ENCODE assay signal across 17 cellular contexts in genomic region chr10:62790019-62790555, GRCh38. TPM values are rescaled to one million over a fixed set of nuclear protein-coding genes. Genes with fewer than 3 reads are reported as not detected.
DNase-seq lines count a peak whose midpoint lies in the region; ATAC-seq and TF ChIP-seq lines count a peak whose summit lies in the region.
"Had no signal": no experiment of that assay in that cellular context is flagged by ENCODE, and none has a peak within 500 bp of the region (broad histone marks: within the 10 kb centered on the region; RNA-seq: fewer than 3 reads in every experiment).

No MANE protein-coding gene starts in this region.

- H3K27me3 ChIP-seq in GM23338 (ENCODE audit: insufficient read depth) (no peaks in the 10 kb centered on the region), foreskin keratinocyte (peaks cover 6% of the 10 kb centered on the region), neural progenitor cell (no peaks in the 10 kb centered on the region)

- H3K79me2 ChIP-seq in GM23338 (replicated peaks; ENCODE audit: insufficient read depth) (no peaks in the 10 kb centered on the region), neural progenitor cell (ENCODE audit: low read depth) (no peaks in the 10 kb centered on the region)

- H3K36me3 Mint-ChIP-seq in GM23338 (ENCODE audit: low read depth) (peaks cover 12% of the 10 kb centered on the region; the same call in 2 of the 3 replicates), neural progenitor cell (no peaks in the 10 kb centered on the region)

- H3K9me3 Mint-ChIP-seq in GM23338 (peaks cover 24% of the 10 kb centered on the region), neural progenitor cell (peaks cover 23% of the 10 kb centered on the region)

- no peak for TF ChIP-seq CTCF in GM23338 (conservative IDR thresholded peaks at IDR 0.05; ENCODE audit: low read depth in 2 of 2)
- no peak for TF ChIP-seq CTCF in foreskin keratinocyte (conservative IDR thresholded peaks at IDR 0.05)
- TF ChIP-seq CTCF in neural progenitor cell (IDR thresholded peaks at IDR 0.05) = no peak

- no peak overlapping the region for H3K9ac ChIP-seq in neural progenitor cell
- H3K9ac ChIP-seq: GM23248 had no signal

- H3K9me3 ChIP-seq in neural progenitor cell (ENCODE audit: low read depth) = no peaks in the 10 kb centered on the region

- no peak for ATAC-seq in GM23338
- ATAC-seq in foreskin keratinocyte = peak; percentile 16
- ATAC-seq in GM19324 (IDR thresholded peaks at IDR 0.05; ENCODE audit: low FRiP score, unreplicated experiment) = no peak
- ATAC-seq: A549, HCT116 had no signal

- H2AFZ ChIP-seq in GM23338 = peak overlapping the region; percentile 76; the same call in 1 of the 2 replicates
- H2AFZ ChIP-seq in neural progenitor cell (replicated peaks) = peak overlapping the region; percentile 82
- H2AFZ ChIP-seq: GM23248 had no signal

- H3K27me3 Mint-ChIP-seq in GM23338 (ENCODE audit: insufficient read depth, low read depth, poor library complexity) (peaks cover 2% of the 10 kb centered on the region), neural progenitor cell (ENCODE audit: insufficient read depth, low read depth) (peaks cover 8% of the 10 kb centered on the region)

- H4K20me1 ChIP-seq in GM23338 (replicated peaks; ENCODE audit: insufficient read depth) (no peaks in the 10 kb centered on the region), neural progenitor cell (ENCODE audit: low read depth) (no peaks in the 10 kb centered on the region)

- H3F3A ChIP-seq in GM23338 (replicated peaks; ENCODE audit: low read depth) = no peaks in the 10 kb centered on the region
- no peaks in the 10 kb centered on the region for H3F3A ChIP-seq in neural progenitor cell (ENCODE audit: low read depth)

- H3K36me3 ChIP-seq in GM23338 (ENCODE audit: insufficient read depth) (no peaks in the 10 kb centered on the region), neural progenitor cell (no peaks in the 10 kb centered on the region)

- no peak overlapping the region for H3K4me2 ChIP-seq in GM23338
- H3K4me2 ChIP-seq in neural progenitor cell = no peak overlapping the region
- H3K4me2 ChIP-seq: A549 had no signal

- H3K4me3 ChIP-seq in GM23338 (no peak overlapping the region), neural progenitor cell (no peak overlapping the region)
- H3K4me3 ChIP-seq: A549, GM23248 had no signal

- DNase-seq in GM23338 (ENCODE audit: low spot score) (no peak), caudate nucleus (lab: John Stamatoyannopoulos, UW) (peak in 40 of 61 donors; percentile 12 to 87 (median 46)), foreskin keratinocyte (no peak), neural progenitor cell (ENCODE audit: low spot score) (no peak), NCI-H1694 treated with DMSO at 0.1 percent for 48 hours (lab: John Stamatoyannopoulos, UW) (no peak), NCI-H69 (lab: John Stamatoyannopoulos, UW) (no peak)
- DNase-seq in activated naive CD4-positive, alpha-beta T cell treated with Interleukin-2 at 50 U/mL for 16 hours = no peak
- DNase-seq: AML-193; Caco-2; CD4-positive, alpha-beta T cell; GM23248; H7 had no signal

- no peaks in the 10 kb centered on the region for H3K9me2 ChIP-seq in GM23338 (ENCODE audit: insufficient read depth)

- H3K27ac Mint-ChIP-seq in GM23338 = no peak overlapping the region
- H3K27ac Mint-ChIP-seq in neural progenitor cell = peak overlapping the region; percentile 18
- H3K27ac Mint-ChIP-seq: CD4-positive, alpha-beta T cell had no signal

- H3K4me3 Mint-ChIP-seq in GM23338 (no peak overlapping the region), neural progenitor cell (no peak overlapping the region)
- H3K4me3 Mint-ChIP-seq: CD4-positive, alpha-beta T cell had no signal

- H3K4me1 Mint-ChIP-seq in GM23338 = peaks cover 4% of the 10 kb centered on the region; the same call in 1 of the 3 replicates
- peaks cover 14% of the 10 kb centered on the region for H3K4me1 Mint-ChIP-seq in neural progenitor cell

- H3K4me1 ChIP-seq in GM23338 (ENCODE audit: insufficient read depth) (no peaks in the 10 kb centered on the region), foreskin keratinocyte (no peaks in the 10 kb centered on the region), neural progenitor cell (peaks cover 11% of the 10 kb centered on the region)
- H3K4me1 ChIP-seq: A549, Caco-2 had no signal

- H3K27ac ChIP-seq in GM23338 (ENCODE audit: low read depth) = no peak overlapping the region
- peak overlapping the region; percentile 86 for H3K27ac ChIP-seq in caudate nucleus (ENCODE audit: low read depth, low read length)
- H3K27ac ChIP-seq in foreskin keratinocyte = no peak overlapping the region
- H3K27ac ChIP-seq in neural progenitor cell = no peak overlapping the region
- H3K27ac ChIP-seq: 22Rv1, A549, C4-2B, GM23248 had no signal

TF ChIP-seq in GM23338, 12 proteins besides CTCF, POLR2A, EP300 and RAD21 (continues in another document):
- TF ChIP-seq CREB1 (CRISPR knock-in tag; IDR thresholded peaks at IDR 0.05; ENCODE audit: low read depth) (no peak), NANOG (IDR thresholded peaks at IDR 0.05; ENCODE audit: borderline replicate concordance) (no peak), POLR2AphosphoS5 (IDR thresholded peaks at IDR 0.05; ENCODE audit: low read depth) (no peak), ZNF462 (CRISPR knock-in tag; IDR thresholded peaks at IDR 0.05) (no peak), EZH2phosphoT487 (IDR thresholded peaks at IDR 0.05; ENCODE audit: unreplicated experiment) (no peak), STAT1 (IDR thresholded peaks at IDR 0.05; ENCODE audit: unreplicated experiment) (no peak), JUNB (IDR thresholded peaks at IDR 0.05; ENCODE audit: unreplicated experiment) (no peak), ZNF331 (CRISPR knock-in tag; IDR thresholded peaks at IDR 0.05; ENCODE audit: low read depth) (no peak)

RNA-seq across cellular contexts. Expression of gene ADO, which starts 14.4 kb away (rescaled TPM):
- 47.8 and 48.3 TPM in 2 replicates for total RNA-seq in GM23338 (2014; rRNA removed; shearing (Covaris generic))
- polyA plus RNA-seq in GM23338 (2016; fragmentation: Nextera tagmentation; extraction: Ambion mirVana) (12.6 TPM in 2 replicates), foreskin keratinocyte (8.2 and 9.0 TPM in 2 replicates)
- total RNA-seq in foreskin keratinocyte (15.0 and 16.2 TPM in 2 replicates), neural progenitor cell (ENCODE audit: low replicate concordance) (28.1 and 36.2 TPM in 2 replicates)

RNA-seq across cellular contexts. Expression of gene EGR2, which starts 26.1 kb away (rescaled TPM):
- 2.1 and 2.3 TPM in 2 replicates for total RNA-seq in GM23338 (2014; rRNA removed; shearing (Covaris generic))
- polyA plus RNA-seq in GM23338 (2016; fragmentation: Nextera tagmentation; extraction: Ambion mirVana) = 3.5 and 3.7 TPM in 2 replicates
- 0.03 TPM in 1 of 2 replicates, not detected in the other for total RNA-seq in foreskin keratinocyte
- polyA plus RNA-seq in foreskin keratinocyte = 0.06 TPM in 1 of 2 replicates, not detected in the other
- total RNA-seq in neural progenitor cell (ENCODE audit: low replicate concordance) = 5.0 and 6.5 TPM in 2 replicates

Comparison
In these comparisons a context has a peak if more than half of its experiments do, and no peak if none do; other contexts are left out.
1. DNase-seq: peak in caudate nucleus (40 of 61); none in GM23338 (single experiment), foreskin keratinocyte (0 of 2), neural progenitor cell (single experiment), activated naive CD4-positive, alpha-beta T cell treated with Interleukin-2 at 50 U/mL for 16 hours (single experiment), NCI-H1694 treated with DMSO at 0.1 percent for 48 hours (single experiment) and NCI-H69 (single experiment).